ENCODE assay signal across 9 cellular contexts in genomic region chr1:234862360-234862943, GRCh38.
A peak's percentile ranks its signal among the peaks of the same experiment; 100 is the strongest.
DNase-seq lines count a peak whose midpoint lies in the region; ATAC-seq and TF ChIP-seq lines count a peak whose summit lies in the region.
"Had no signal": no experiment of that assay in that cellular context is flagged by ENCODE, and none has a peak within 500 bp of the region (broad histone marks: within the 10 kb centered on the region; RNA-seq: fewer than 3 reads in every experiment).

No MANE protein-coding gene starts in this region.

- H3K4me3 Mint-ChIP-seq in nephron, result peak overlapping the region in 2 of 3 experiments; percentile 7 to 56

- H3K27ac ChIP-seq in RWPE1 (peak overlapping the region; percentile 68), esophagus squamous epithelium (peak overlapping the region; percentile 56 to 84 (median 79)), temporal lobe (ENCODE audit: low read depth, low read length) (peak overlapping the region; percentile 77)

- no peaks in the 10 kb centered on the region for H3K9me3 ChIP-seq in esophagus squamous epithelium

- no peaks in the 10 kb centered on the region for H3K36me3 Mint-ChIP-seq in nephron (ENCODE audit: low read depth)

- CTCF ChIA-PET in RWPE1 (lab: Yijun Ruan, JAX), result no interaction called here

- TF ChIP-seq CTCF in RWPE1 (conservative IDR thresholded peaks at IDR 0.05; ENCODE audit: low read depth) (no peak), esophagus squamous epithelium (IDR thresholded peaks at IDR 0.05) (no peak), nephron (IDR thresholded peaks at IDR 0.05; ENCODE audit: unreplicated experiment in 3 of 3) (no peak)

- 33 to 38% methylated on average over 4 to 6 of the region's 7 CpGs for WGBS in esophagus squamous epithelium, 2 donors

- H3K36me3 ChIP-seq in esophagus squamous epithelium, result no peaks in the 10 kb centered on the region

- H3K27ac Mint-ChIP-seq in nephron, result peak overlapping the region; percentile 93 to 96 (median 94)

- H3K4me1 ChIP-seq in esophagus squamous epithelium, result peaks cover 20 to 49% (median 39%) of the 10 kb centered on the region in 3 donors

- ATAC-seq in GM19395 (IDR thresholded peaks at IDR 0.05; ENCODE audit: unreplicated experiment), result no peak

- peaks cover 3% of the 10 kb centered on the region for H3K9me3 Mint-ChIP-seq in nephron

- no peak for DNase-seq in RWPE1 (ENCODE audit: low spot score)
- no peak for DNase-seq in esophagus squamous epithelium (lab: John Stamatoyannopoulos, UW)
- no peak for DNase-seq in germinal center (ENCODE audit: low spot score)
- no peak for DNase-seq in NCI-H2196 (lab: John Stamatoyannopoulos, UW; ENCODE audit: unreplicated experiment)
- no peak for DNase-seq in DMS114 treated with DMSO at 0.1 percent for 48 hours (lab: John Stamatoyannopoulos, UW; ENCODE audit: unreplicated experiment)
- DNase-seq: COR-L47 had no signal

- no peaks in the 10 kb centered on the region for H3K27me3 ChIP-seq in esophagus squamous epithelium

- H3K4me1 Mint-ChIP-seq in nephron, result peaks cover 40% of the 10 kb centered on the region

- H3K27me3 Mint-ChIP-seq in nephron (ENCODE audit: low read depth), result peaks cover 4% of the 10 kb centered on the region

- intact Hi-C loops in esophagus squamous epithelium (cut with DNase I), result no loop called here

- H3K4me3 ChIP-seq in esophagus squamous epithelium, result peak overlapping the region in 2 of 4 donors; percentile 13 to 35

- TF ChIP-seq POLR2A in esophagus squamous epithelium (IDR thresholded peaks at IDR 0.05), result no peak

- POLR2A ChIA-PET in RWPE1 (lab: Yijun Ruan, JAX; ENCODE audit: low non-redundant PET), result no interaction called here
